In genomic region chrX:119745283-119745848, GRCh38 we compare ENCODE assay signal across 22 cellular contexts. TPM values are rescaled to one million over a fixed set of nuclear protein-coding genes. Genes with fewer than 3 reads are reported as not detected.
"Had no signal": no experiment of that assay in that cellular context is flagged by ENCODE, and none has a peak within 500 bp of the region (broad histone marks: within the 10 kb centered on the region; RNA-seq: fewer than 3 reads in every experiment).

No MANE protein-coding gene starts in this region.

- H3K36me3 ChIP-seq: esophagus muscularis mucosa, gastrocnemius medialis, heart right ventricle, prostate gland, suprapubic skin, tibial artery, upper lobe of left lung, uterus had no signal

- H3K4me3 ChIP-seq: esophagus muscularis mucosa, gastrocnemius medialis, heart right ventricle, prostate gland, suprapubic skin, tibial artery, upper lobe of left lung, uterus had no signal

- H3K9ac ChIP-seq: parathyroid adenoma had no signal

- FAIRE-seq: islet of Langerhans had no signal

- H3K27me3 ChIP-seq: esophagus muscularis mucosa, gastrocnemius medialis, heart right ventricle, suprapubic skin, tibial artery, upper lobe of left lung, uterus had no signal

- H3K27ac ChIP-seq: epithelial cell of prostate, esophagus muscularis mucosa, gastrocnemius medialis, heart right ventricle, parathyroid adenoma, prostate gland, suprapubic skin, tibial artery, upper lobe of left lung, uterus had no signal

- H3K9me3 ChIP-seq: esophagus muscularis mucosa, gastrocnemius medialis, heart right ventricle, prostate gland, suprapubic skin, tibial artery, upper lobe of left lung, uterus had no signal

- H3K79me2 ChIP-seq: parathyroid adenoma had no signal

- H2AFZ ChIP-seq: parathyroid adenoma had no signal

- DNase-seq: effector memory CD8-positive, alpha-beta T cell; gastrocnemius medialis; heart right ventricle; hypothalamus; kidney glomerular epithelial cell; mesendoderm; naive thymus-derived CD4-positive, alpha-beta T cell; nephron progenitor cell; stimulated activated CD4-positive, alpha-beta T cell treated with anti-CD3 and anti-CD28 coated beads, Interleukin-2, amount 100 ng/mL, for 24 hours; stimulated activated CD4-positive, alpha-beta T cell treated with anti-CD3 and anti-CD28 coated beads, Interleukin-4, amount 100 ng/mL, for 4 hours; stimulated activated naive CD8-positive, alpha-beta T cell treated with anti-CD3 and anti-CD28 coated beads, Interleukin-15, Interleukin-2, amounts not matched to agents 100 U/mL and 50 U/mL, for 24 hours; tibial artery; upper lobe of left lung; uterus had no signal

- ATAC-seq: effector memory CD8-positive, alpha-beta T cell; gastrocnemius medialis; heart right ventricle; naive thymus-derived CD4-positive, alpha-beta T cell; sciatic nerve; stimulated activated naive CD8-positive, alpha-beta T cell treated with anti-CD3 and anti-CD28 coated beads, Interleukin-15, Interleukin-2, amounts not matched to agents 100 U/mL and 50 U/mL, for 24 hours had no signal

- H3K4me1 ChIP-seq: esophagus muscularis mucosa, gastrocnemius medialis, heart right ventricle, parathyroid adenoma, prostate gland, suprapubic skin, tibial artery, upper lobe of left lung, uterus had no signal

RNA-seq across cellular contexts. Expression of gene SOWAHD, which starts 13.0 kb away (rescaled TPM):
- total RNA-seq: esophagus muscularis mucosa, lung microvascular endothelial cell had no signal
